ENCODE assay signal across 24 cellular contexts in genomic region chr6:137560184-137560563, GRCh38.
A peak's percentile ranks its signal among the peaks of the same experiment; 100 is the strongest.
DNase-seq lines count a peak whose midpoint lies in the region; ATAC-seq and TF ChIP-seq lines count a peak whose summit lies in the region.
"Had no signal": no experiment of that assay in that cellular context is flagged by ENCODE, and none has a peak within 500 bp of the region (broad histone marks: within the 10 kb centered on the region; RNA-seq: fewer than 3 reads in every experiment).

No MANE protein-coding gene starts in this region.

- TF ChIP-seq CTCF in activated CD8-positive, alpha-beta T cell treated with anti-CD3 and anti-CD28 coated beads for 36 hours (IDR thresholded peaks at IDR 0.05): peak; percentile 2
- no peak for TF ChIP-seq CTCF in natural killer cell (IDR thresholded peaks at IDR 0.05)

- peaks cover 5% of the 10 kb centered on the region for H3K27me3 Mint-ChIP-seq in activated CD8-positive, alpha-beta memory T cell treated with anti-CD3 and anti-CD28 coated beads, Interleukin-2, amount 10 ng/mL, durations not matched to agents 7 days and 5 days
- no peaks in the 10 kb centered on the region for H3K27me3 Mint-ChIP-seq in activated CD8-positive, alpha-beta T cell treated with anti-CD3 and anti-CD28 coated beads for 36 hours
- peaks cover 7 to 12% of the 10 kb centered on the region in 2 donors for H3K27me3 Mint-ChIP-seq in natural killer cell (ENCODE audit: low read depth in 2 of 2)

- H3K4me1 Mint-ChIP-seq in activated CD8-positive, alpha-beta memory T cell treated with anti-CD3 and anti-CD28 coated beads, Interleukin-2, amount 10 ng/mL, durations not matched to agents 7 days and 5 days: peaks cover 15% of the 10 kb centered on the region
- peaks cover 28% of the 10 kb centered on the region for H3K4me1 Mint-ChIP-seq in activated CD8-positive, alpha-beta T cell treated with anti-CD3 and anti-CD28 coated beads for 36 hours (ENCODE audit: low read depth)
- H3K4me1 Mint-ChIP-seq in natural killer cell: peaks cover 20 to 21% of the 10 kb centered on the region in 2 donors

- H3K36me3 ChIP-seq in ES-I3 (ENCODE audit: insufficient read depth, low read length): no peaks in the 10 kb centered on the region
- H3K36me3 ChIP-seq in GM23248 (ENCODE audit: low read depth): no peaks in the 10 kb centered on the region
- H3K36me3 ChIP-seq: brain microvascular endothelial cell, left lung, tibial artery had no signal

- H3K9me2 ChIP-seq in GM23248 (ENCODE audit: insufficient read depth): no peaks in the 10 kb centered on the region

- H3F3A ChIP-seq in GM23248 (ENCODE audit: insufficient read depth): no peaks in the 10 kb centered on the region

- H3K4me1 ChIP-seq in ES-I3 (ENCODE audit: insufficient read depth, low read length) (no peaks in the 10 kb centered on the region), GM23248 (ENCODE audit: insufficient read depth) (no peaks in the 10 kb centered on the region)
- H3K4me1 ChIP-seq: left lung, tibial artery had no signal

- no peak overlapping the region for H3K4me2 ChIP-seq in GM23248 (ENCODE audit: unreplicated experiment)

- in situ Hi-C loops in GM23248 (cut with MboI): no loop called here

- H3K9ac ChIP-seq in ES-I3 (ENCODE audit: low read depth, low read length): peak overlapping the region; percentile 44; the same call in 1 of the 2 replicates
- H3K9ac ChIP-seq in GM23248: no peak overlapping the region

- POLR2A ChIA-PET in activated CD8-positive, alpha-beta T cell treated with anti-CD3 and anti-CD28 coated beads for 36 hours (lab: Charles Lee): no interaction called here

- CTCF ChIA-PET in activated CD8-positive, alpha-beta memory T cell treated with anti-CD3 and anti-CD28 coated beads, Interleukin-2, amount 10 ng/mL, durations not matched to agents 7 days and 5 days (lab: Charles Lee): interaction anchor here (1.0 to 2.9 kb wide), 3 partner anchors 10 to 27 kb away, joined by 3 to 10 read pairs (median 4); no protein-coding TSS in a partner anchor
- CTCF ChIA-PET in activated CD8-positive, alpha-beta T cell treated with anti-CD3 and anti-CD28 coated beads for 36 hours (lab: Charles Lee): interaction anchor here (0.8 to 1.5 kb wide), 4 partner anchors 23 to 65 kb away, joined by 3 to 4 read pairs (median 4); partner anchors contain the start of gene OLIG3

- H2AFZ ChIP-seq in GM23248: no peak overlapping the region

- no peak overlapping the region for H3K4me3 ChIP-seq in GM23248
- H3K4me3 ChIP-seq: left lung, tibial artery had no signal

- peaks cover 10% of the 10 kb centered on the region for H3K36me3 Mint-ChIP-seq in activated CD8-positive, alpha-beta memory T cell treated with anti-CD3 and anti-CD28 coated beads, Interleukin-2, amount 10 ng/mL, durations not matched to agents 7 days and 5 days
- peaks cover 3% of the 10 kb centered on the region for H3K36me3 Mint-ChIP-seq in activated CD8-positive, alpha-beta T cell treated with anti-CD3 and anti-CD28 coated beads for 36 hours (ENCODE audit: low read depth)
- H3K36me3 Mint-ChIP-seq in natural killer cell: peaks cover 8% of the 10 kb centered on the region

- no peak overlapping the region for H3K27ac ChIP-seq in GM23248
- H3K27ac ChIP-seq: brain microvascular endothelial cell, HL-60, left lung, tibial artery had no signal

- H4K20me1 ChIP-seq in GM23248 (ENCODE audit: insufficient read depth): no peaks in the 10 kb centered on the region

- no peaks in the 10 kb centered on the region; the same call in 1 of the 2 replicates for H3K27me3 ChIP-seq in GM23248 (replicated peaks; ENCODE audit: insufficient read depth)
- H3K27me3 ChIP-seq: brain microvascular endothelial cell, left lung had no signal

- H3K9me3 ChIP-seq in ES-I3 (ENCODE audit: control insufficient read depth, insufficient read depth, low read length) (no peaks in the 10 kb centered on the region), GM23248 (ENCODE audit: low read depth) (no peaks in the 10 kb centered on the region)
- H3K9me3 ChIP-seq: left lung, tibial artery had no signal

- intact Hi-C loops in activated CD8-positive, alpha-beta T cell treated with anti-CD3 and anti-CD28 coated beads for 36 hours (cut with micrococcal nuclease): no loop called here
- intact Hi-C loops in natural killer cell (cut with micrococcal nuclease): no loop called here

- no peak for DNase-seq in activated CD8-positive, alpha-beta memory T cell treated with anti-CD3 and anti-CD28 coated beads, Interleukin-2, amount 10 ng/mL, durations not matched to agents 7 days and 5 days
- no peak for DNase-seq in activated CD8-positive, alpha-beta memory T cell treated with anti-CD3 and anti-CD28 coated beads for 24 hours
- DNase-seq in activated CD8-positive, alpha-beta T cell treated with anti-CD3 and anti-CD28 coated beads for 36 hours: no peak
- DNase-seq in natural killer cell (no peak), GM23248 (no peak), germinal center (ENCODE audit: low spot score) (no peak)
- DNase-seq in stimulated activated CD4-positive, alpha-beta T cell treated with anti-CD3 and anti-CD28 coated beads, Interleukin-2, amount 100 ng/mL, for 48 hours: no peak
- DNase-seq: brain microvascular endothelial cell, COR-L47, DMS53, GDM1, Kasumi-1, left lung, mesenchymal stem cell, MV-4-11, NCI-H1436 treated with DMSO at 0.1 percent for 48 hours, NCI-H2107, NCI-H748 treated with DMSO at 0.1 percent for 48 hours, small intestine, SW 1271, tibial artery had no signal

- peaks cover 3% of the 10 kb centered on the region for H3K9me3 Mint-ChIP-seq in activated CD8-positive, alpha-beta memory T cell treated with anti-CD3 and anti-CD28 coated beads, Interleukin-2, amount 10 ng/mL, durations not matched to agents 7 days and 5 days (ENCODE audit: low read depth)
- H3K9me3 Mint-ChIP-seq in activated CD8-positive, alpha-beta T cell treated with anti-CD3 and anti-CD28 coated beads for 36 hours: peaks cover 2% of the 10 kb centered on the region
- H3K9me3 Mint-ChIP-seq in natural killer cell: peaks cover 0 to 2% of the 10 kb centered on the region in 2 donors

- H3K4me3 Mint-ChIP-seq in activated CD8-positive, alpha-beta memory T cell treated with anti-CD3 and anti-CD28 coated beads, Interleukin-2, amount 10 ng/mL, durations not matched to agents 7 days and 5 days: no peak overlapping the region
- no peak overlapping the region for H3K4me3 Mint-ChIP-seq in activated CD8-positive, alpha-beta T cell treated with anti-CD3 and anti-CD28 coated beads for 36 hours
- H3K4me3 Mint-ChIP-seq in natural killer cell: peak overlapping the region; percentile 58

- no peaks in the 10 kb centered on the region for H3K79me2 ChIP-seq in GM23248 (ENCODE audit: insufficient read depth)

- peak overlapping the region; percentile 22 for H3K27ac Mint-ChIP-seq in activated CD8-positive, alpha-beta memory T cell treated with anti-CD3 and anti-CD28 coated beads, Interleukin-2, amount 10 ng/mL, durations not matched to agents 7 days and 5 days
- H3K27ac Mint-ChIP-seq in activated CD8-positive, alpha-beta T cell treated with anti-CD3 and anti-CD28 coated beads for 36 hours: peak overlapping the region; percentile 44
- peak overlapping the region in 1 of 2 donors; percentile 8 for H3K27ac Mint-ChIP-seq in natural killer cell

- ATAC-seq in activated CD8-positive, alpha-beta memory T cell treated with anti-CD3 and anti-CD28 coated beads, Interleukin-2, amount 10 ng/mL, durations not matched to agents 7 days and 5 days: no peak
- no peak for ATAC-seq in activated CD8-positive, alpha-beta T cell treated with anti-CD3 and anti-CD28 coated beads for 36 hours
- ATAC-seq in natural killer cell: no peak
- ATAC-seq: activated CD4-positive, CD25-positive, alpha-beta regulatory T cell treated with anti-CD3 and anti-CD28 coated beads, Interleukin-2, amount 50 U/mL, for 24 hours; left lung had no signal

- WGBS in GM23248 (ENCODE audit: low coverage in 1 of 2, low lambda C conversion rate in 2 of 2, missing lambda C conversion rate in 2 of 2), 2 experiments: 55 to 78% methylated on average over 1 of the region's 1 CpG
